Comparison of ENCODE assay signal across 1 cellular context in the genomic region with DNA sequence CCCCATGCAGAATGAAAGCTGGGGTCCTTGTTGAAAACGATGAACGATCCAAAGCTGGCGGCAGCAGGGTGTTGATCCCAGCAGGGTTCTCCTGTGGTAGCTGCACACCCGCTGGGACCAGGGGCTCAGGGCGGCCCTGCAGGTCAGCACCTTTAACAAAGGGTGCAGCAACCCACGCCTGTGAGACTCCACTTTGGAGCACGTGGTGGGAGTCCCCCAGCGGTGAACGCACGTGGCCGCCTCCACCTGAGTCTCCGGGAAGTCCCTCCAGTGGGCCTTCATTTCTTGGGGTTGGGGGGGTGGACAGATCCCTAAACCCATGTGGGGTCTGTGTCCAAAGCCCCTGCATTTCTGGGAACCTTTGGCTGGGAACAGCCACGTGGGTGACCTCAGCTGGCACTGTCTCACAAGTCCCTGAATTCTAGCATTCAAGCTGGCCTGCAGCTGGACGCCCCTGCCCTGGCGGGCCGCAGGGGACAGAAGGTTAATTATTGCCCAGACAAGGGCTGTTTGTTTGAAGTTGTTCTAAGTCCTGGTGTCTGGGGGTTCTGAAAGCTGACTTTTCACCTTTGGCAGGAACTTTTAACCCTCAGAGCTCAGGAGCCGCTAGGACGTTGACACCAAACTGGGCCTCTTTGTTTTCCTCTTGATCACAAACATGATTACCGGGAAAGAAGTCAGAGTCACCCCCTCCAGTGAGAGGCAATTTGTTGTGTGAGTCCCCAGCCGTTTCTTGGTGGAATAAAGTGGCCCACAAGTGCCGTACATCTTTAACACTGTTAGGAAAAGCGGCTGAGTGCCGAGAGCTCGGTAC.
TF ChIP-seq lines count a peak whose summit lies in the region.

No MANE protein-coding gene starts in this region.

TF ChIP-seq in HepG2, 621 proteins besides CTCF, POLR2A, EP300 and RAD21 (continued from another document and continues in another):
- TF ChIP-seq, protein P1, sequence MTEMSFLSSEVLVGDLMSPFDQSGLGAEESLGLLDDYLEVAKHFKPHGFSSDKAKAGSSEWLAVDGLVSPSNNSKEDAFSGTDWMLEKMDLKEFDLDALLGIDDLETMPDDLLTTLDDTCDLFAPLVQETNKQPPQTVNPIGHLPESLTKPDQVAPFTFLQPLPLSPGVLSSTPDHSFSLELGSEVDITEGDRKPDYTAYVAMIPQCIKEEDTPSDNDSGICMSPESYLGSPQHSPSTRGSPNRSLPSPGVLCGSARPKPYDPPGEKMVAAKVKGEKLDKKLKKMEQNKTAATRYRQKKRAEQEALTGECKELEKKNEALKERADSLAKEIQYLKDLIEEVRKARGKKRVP (CRISPR knock-in tag; IDR thresholded peaks at IDR 0.05) = peak; percentile 32 to 58; a peak in 1 of 4 replicates
- TF ChIP-seq ZFP82 (CRISPR knock-in tag; IDR thresholded peaks at IDR 0.05; ENCODE audit: borderline replicate concordance) (peak; percentile 77; the same call in 1 of the 2 replicates), PPARG (CRISPR knock-in tag; conservative IDR thresholded peaks at IDR 0.05) (peak; percentile 90), ZMAT3 (CRISPR knock-in tag; conservative IDR thresholded peaks at IDR 0.05) (peak; percentile 96; the same call in 1 of the 2 replicates), ZKSCAN1 (IDR thresholded peaks at IDR 0.05; ENCODE audit: low read length) (no peak), NRL (CRISPR knock-in tag; IDR thresholded peaks at IDR 0.05; ENCODE audit: borderline replicate concordance) (peak; percentile 98), DPF2 (CRISPR knock-in tag; IDR thresholded peaks at IDR 0.05; ENCODE audit: borderline replicate concordance, low read depth) (peak; percentile 36; the same call in 1 of the 2 replicates), RXRA (CRISPR knock-in tag; IDR thresholded peaks at IDR 0.05) (peak; percentile 99), NR1H2 (CRISPR knock-in tag; IDR thresholded peaks at IDR 0.05; ENCODE audit: borderline replicate concordance, low read depth) (no peak), GABPA (IDR thresholded peaks at IDR 0.05; ENCODE audit: low read depth, low read length) (no peak), GABPA (CRISPR knock-in tag; IDR thresholded peaks at IDR 0.05; ENCODE audit: low read depth) (peak; percentile 24; the same call in 1 of the 2 replicates), HOXD1 (CRISPR knock-in tag; IDR thresholded peaks at IDR 0.05) (peak; percentile 86), ZNF850 (CRISPR knock-in tag; conservative IDR thresholded peaks at IDR 0.05) (no peak), ZSCAN31 (CRISPR knock-in tag; IDR thresholded peaks at IDR 0.05; ENCODE audit: low read depth) (peak; percentile 73), MLLT10 (CRISPR knock-in tag; IDR thresholded peaks at IDR 0.05) (no peak), RBM39 (IDR thresholded peaks at IDR 0.05; ENCODE audit: low read depth, low read length, poor library complexity, severe bottlenecking) (no peak), ZNF383 (CRISPR knock-in tag; IDR thresholded peaks at IDR 0.05; ENCODE audit: borderline replicate concordance) (no peak), GPN1 (CRISPR knock-in tag; IDR thresholded peaks at IDR 0.05; ENCODE audit: borderline replicate concordance) (no peak), NFE2L1 (CRISPR knock-in tag; IDR thresholded peaks at IDR 0.05; ENCODE audit: borderline replicate concordance) (no peak), SIX1 (CRISPR knock-in tag; IDR thresholded peaks at IDR 0.05; ENCODE audit: borderline replicate concordance) (0 out of 2 replicates have a peak, but pooled peaks have one; percentile 71), ZMYM3 (CRISPR knock-in tag; IDR thresholded peaks at IDR 0.05) (no peak), IKZF1 (IDR thresholded peaks at IDR 0.05) (no peak), ZNF253 (CRISPR knock-in tag; IDR thresholded peaks at IDR 0.05; ENCODE audit: borderline replicate concordance) (peak; percentile 63; the same call in 1 of the 2 replicates), IRF2 (CRISPR knock-in tag; IDR thresholded peaks at IDR 0.05) (peak; percentile 85), CBX2 (IDR thresholded peaks at IDR 0.05; ENCODE audit: low read depth, low read length) (no peak), CBX2 (CRISPR knock-in tag; IDR thresholded peaks at IDR 0.05; ENCODE audit: low read depth) (no peak), HMGA1 (CRISPR knock-in tag; conservative IDR thresholded peaks at IDR 0.05) (no peak), FOXP1 (IDR thresholded peaks at IDR 0.05) (0 out of 2 replicates have a peak, but pooled peaks have one; percentile 61), FOXP1 (CRISPR knock-in tag; IDR thresholded peaks at IDR 0.05) (peak; percentile 97), MBNL3 (CRISPR knock-in tag; conservative IDR thresholded peaks at IDR 0.05) (no peak), ZBTB8A (CRISPR knock-in tag; IDR thresholded peaks at IDR 0.05; ENCODE audit: borderline replicate concordance, low read depth) (no peak), TEAD3 (CRISPR knock-in tag; optimal IDR thresholded peaks at IDR 0.05; ENCODE audit: borderline replicate concordance) (peak; percentile 45), ETV5 (CRISPR knock-in tag; IDR thresholded peaks at IDR 0.05; ENCODE audit: borderline replicate concordance) (peak; percentile 69; the same call in 1 of the 2 replicates), ZNF780A (CRISPR knock-in tag; IDR thresholded peaks at IDR 0.05) (peak; percentile 78; the same call in 1 of the 2 replicates), CAMTA2 (CRISPR knock-in tag; IDR thresholded peaks at IDR 0.05; ENCODE audit: borderline replicate concordance) (no peak), ZBTB38 (CRISPR knock-in tag; IDR thresholded peaks at IDR 0.05) (peak; percentile 88), ZNF670 (CRISPR knock-in tag; IDR thresholded peaks at IDR 0.05; ENCODE audit: borderline replicate concordance) (peak; percentile 91; the same call in 1 of the 2 replicates), TAF15 (IDR thresholded peaks at IDR 0.05; ENCODE audit: low read depth, low read length, poor library complexity, severe bottlenecking) (no peak)
- TF ChIP-seq, protein P2, sequence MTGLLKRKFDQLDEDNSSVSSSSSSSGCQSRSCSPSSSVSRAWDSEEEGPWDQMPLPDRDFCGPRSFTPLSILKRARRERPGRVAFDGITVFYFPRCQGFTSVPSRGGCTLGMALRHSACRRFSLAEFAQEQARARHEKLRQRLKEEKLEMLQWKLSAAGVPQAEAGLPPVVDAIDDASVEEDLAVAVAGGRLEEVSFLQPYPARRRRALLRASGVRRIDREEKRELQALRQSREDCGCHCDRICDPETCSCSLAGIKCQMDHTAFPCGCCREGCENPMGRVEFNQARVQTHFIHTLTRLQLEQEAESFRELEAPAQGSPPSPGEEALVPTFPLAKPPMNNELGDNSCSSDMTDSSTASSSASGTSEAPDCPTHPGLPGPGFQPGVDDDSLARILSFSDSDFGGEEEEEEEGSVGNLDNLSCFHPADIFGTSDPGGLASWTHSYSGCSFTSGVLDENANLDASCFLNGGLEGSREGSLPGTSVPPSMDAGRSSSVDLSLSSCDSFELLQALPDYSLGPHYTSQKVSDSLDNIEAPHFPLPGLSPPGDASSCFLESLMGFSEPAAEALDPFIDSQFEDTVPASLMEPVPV (CRISPR knock-in tag; IDR thresholded peaks at IDR 0.05) = peak; percentile 64
- TF ChIP-seq, protein P3, sequence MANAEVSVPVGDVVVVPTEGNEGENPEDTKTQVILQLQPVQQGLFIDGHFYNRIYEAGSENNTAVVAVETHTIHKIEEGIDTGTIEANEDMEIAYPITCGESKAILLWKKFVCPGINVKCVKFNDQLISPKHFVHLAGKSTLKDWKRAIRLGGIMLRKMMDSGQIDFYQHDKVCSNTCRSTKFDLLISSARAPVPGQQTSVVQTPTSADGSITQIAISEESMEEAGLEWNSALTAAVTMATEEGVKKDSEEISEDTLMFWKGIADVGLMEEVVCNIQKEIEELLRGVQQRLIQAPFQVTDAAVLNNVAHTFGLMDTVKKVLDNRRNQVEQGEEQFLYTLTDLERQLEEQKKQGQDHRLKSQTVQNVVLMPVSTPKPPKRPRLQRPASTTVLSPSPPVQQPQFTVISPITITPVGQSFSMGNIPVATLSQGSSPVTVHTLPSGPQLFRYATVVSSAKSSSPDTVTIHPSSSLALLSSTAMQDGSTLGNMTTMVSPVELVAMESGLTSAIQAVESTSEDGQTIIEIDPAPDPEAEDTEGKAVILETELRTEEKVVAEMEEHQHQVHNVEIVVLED (CRISPR knock-in tag; IDR thresholded peaks at IDR 0.05; ENCODE audit: borderline replicate concordance) = peak; percentile 68; the same call in 1 of the 2 replicates
- TF ChIP-seq, protein P4, sequence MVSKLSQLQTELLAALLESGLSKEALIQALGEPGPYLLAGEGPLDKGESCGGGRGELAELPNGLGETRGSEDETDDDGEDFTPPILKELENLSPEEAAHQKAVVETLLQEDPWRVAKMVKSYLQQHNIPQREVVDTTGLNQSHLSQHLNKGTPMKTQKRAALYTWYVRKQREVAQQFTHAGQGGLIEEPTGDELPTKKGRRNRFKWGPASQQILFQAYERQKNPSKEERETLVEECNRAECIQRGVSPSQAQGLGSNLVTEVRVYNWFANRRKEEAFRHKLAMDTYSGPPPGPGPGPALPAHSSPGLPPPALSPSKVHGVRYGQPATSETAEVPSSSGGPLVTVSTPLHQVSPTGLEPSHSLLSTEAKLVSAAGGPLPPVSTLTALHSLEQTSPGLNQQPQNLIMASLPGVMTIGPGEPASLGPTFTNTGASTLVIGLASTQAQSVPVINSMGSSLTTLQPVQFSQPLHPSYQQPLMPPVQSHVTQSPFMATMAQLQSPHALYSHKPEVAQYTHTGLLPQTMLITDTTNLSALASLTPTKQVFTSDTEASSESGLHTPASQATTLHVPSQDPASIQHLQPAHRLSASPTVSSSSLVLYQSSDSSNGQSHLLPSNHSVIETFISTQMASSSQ (IDR thresholded peaks at IDR 0.05; ENCODE audit: low read depth) = peak; percentile 98
- TF ChIP-seq, protein P4 (CRISPR knock-in tag; IDR thresholded peaks at IDR 0.05; ENCODE audit: borderline replicate concordance) = peak; percentile 99
- TF ChIP-seq, protein P5, sequence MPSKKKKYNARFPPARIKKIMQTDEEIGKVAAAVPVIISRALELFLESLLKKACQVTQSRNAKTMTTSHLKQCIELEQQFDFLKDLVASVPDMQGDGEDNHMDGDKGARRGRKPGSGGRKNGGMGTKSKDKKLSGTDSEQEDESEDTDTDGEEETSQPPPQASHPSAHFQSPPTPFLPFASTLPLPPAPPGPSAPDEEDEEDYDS (CRISPR knock-in tag; IDR thresholded peaks at IDR 0.05) = peak; percentile 62; the same call in 1 of the 2 replicates
- TF ChIP-seq, protein P6, sequence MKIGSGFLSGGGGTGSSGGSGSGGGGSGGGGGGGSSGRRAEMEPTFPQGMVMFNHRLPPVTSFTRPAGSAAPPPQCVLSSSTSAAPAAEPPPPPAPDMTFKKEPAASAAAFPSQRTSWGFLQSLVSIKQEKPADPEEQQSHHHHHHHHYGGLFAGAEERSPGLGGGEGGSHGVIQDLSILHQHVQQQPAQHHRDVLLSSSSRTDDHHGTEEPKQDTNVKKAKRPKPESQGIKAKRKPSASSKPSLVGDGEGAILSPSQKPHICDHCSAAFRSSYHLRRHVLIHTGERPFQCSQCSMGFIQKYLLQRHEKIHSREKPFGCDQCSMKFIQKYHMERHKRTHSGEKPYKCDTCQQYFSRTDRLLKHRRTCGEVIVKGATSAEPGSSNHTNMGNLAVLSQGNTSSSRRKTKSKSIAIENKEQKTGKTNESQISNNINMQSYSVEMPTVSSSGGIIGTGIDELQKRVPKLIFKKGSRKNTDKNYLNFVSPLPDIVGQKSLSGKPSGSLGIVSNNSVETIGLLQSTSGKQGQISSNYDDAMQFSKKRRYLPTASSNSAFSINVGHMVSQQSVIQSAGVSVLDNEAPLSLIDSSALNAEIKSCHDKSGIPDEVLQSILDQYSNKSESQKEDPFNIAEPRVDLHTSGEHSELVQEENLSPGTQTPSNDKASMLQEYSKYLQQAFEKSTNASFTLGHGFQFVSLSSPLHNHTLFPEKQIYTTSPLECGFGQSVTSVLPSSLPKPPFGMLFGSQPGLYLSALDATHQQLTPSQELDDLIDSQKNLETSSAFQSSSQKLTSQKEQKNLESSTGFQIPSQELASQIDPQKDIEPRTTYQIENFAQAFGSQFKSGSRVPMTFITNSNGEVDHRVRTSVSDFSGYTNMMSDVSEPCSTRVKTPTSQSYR (CRISPR knock-in tag; IDR thresholded peaks at IDR 0.05; ENCODE audit: borderline replicate concordance) = peak; percentile 66; the same call in 1 of the 2 replicates
- TF ChIP-seq, protein P7, sequence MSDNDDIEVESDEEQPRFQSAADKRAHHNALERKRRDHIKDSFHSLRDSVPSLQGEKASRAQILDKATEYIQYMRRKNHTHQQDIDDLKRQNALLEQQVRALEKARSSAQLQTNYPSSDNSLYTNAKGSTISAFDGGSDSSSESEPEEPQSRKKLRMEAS (IDR thresholded peaks at IDR 0.05) = no peak
- TF ChIP-seq, protein P8, sequence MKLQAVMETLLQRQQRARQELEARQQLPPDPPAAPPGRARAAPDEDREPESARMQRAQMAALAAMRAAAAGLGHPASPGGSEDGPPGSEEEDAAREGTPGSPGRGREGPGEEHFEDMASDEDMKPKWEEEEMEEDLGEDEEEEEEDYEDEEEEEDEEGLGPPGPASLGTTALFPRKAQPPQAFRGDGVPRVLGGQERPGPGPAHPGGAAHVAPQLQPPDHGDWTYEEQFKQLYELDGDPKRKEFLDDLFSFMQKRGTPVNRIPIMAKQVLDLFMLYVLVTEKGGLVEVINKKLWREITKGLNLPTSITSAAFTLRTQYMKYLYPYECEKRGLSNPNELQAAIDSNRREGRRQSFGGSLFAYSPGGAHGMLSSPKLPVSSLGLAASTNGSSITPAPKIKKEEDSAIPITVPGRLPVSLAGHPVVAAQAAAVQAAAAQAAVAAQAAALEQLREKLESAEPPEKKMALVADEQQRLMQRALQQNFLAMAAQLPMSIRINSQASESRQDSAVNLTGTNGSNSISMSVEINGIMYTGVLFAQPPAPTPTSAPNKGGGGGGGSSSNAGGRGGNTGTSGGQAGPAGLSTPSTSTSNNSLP (IDR thresholded peaks at IDR 0.05; ENCODE audit: low read depth, low read length) = peak; percentile 55; the same call in 1 of the 2 replicates
- TF ChIP-seq, protein P9, sequence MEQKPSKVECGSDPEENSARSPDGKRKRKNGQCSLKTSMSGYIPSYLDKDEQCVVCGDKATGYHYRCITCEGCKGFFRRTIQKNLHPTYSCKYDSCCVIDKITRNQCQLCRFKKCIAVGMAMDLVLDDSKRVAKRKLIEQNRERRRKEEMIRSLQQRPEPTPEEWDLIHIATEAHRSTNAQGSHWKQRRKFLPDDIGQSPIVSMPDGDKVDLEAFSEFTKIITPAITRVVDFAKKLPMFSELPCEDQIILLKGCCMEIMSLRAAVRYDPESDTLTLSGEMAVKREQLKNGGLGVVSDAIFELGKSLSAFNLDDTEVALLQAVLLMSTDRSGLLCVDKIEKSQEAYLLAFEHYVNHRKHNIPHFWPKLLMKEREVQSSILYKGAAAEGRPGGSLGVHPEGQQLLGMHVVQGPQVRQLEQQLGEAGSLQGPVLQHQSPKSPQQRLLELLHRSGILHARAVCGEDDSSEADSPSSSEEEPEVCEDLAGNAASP (CRISPR knock-in tag; IDR thresholded peaks at IDR 0.05; ENCODE audit: borderline replicate concordance) = peak; percentile 99
